In genomic region chr16:65698943-65699342, GRCh38 we compare ENCODE assay signal across 20 cellular contexts.
DNase-seq lines count a peak whose midpoint lies in the region; ATAC-seq and TF ChIP-seq lines count a peak whose summit lies in the region.
"Had no signal": no experiment of that assay in that cellular context is flagged by ENCODE, and none has a peak within 500 bp of the region (broad histone marks: within the 10 kb centered on the region; RNA-seq: fewer than 3 reads in every experiment).

No MANE protein-coding gene starts in this region.

- H3K27ac ChIP-seq in caudate nucleus (ENCODE audit: low read depth, low read length): no peak overlapping the region

- peaks cover 2% of the 10 kb centered on the region for H3K27me3 Mint-ChIP-seq in osteocyte (ENCODE audit: unreplicated experiment)
- H3K27me3 Mint-ChIP-seq: central memory CD8-positive, alpha-beta T cell; effector memory CD8-positive, alpha-beta T cell had no signal

- TF ChIP-seq CTCF in AG09319 (IDR thresholded peaks at IDR 0.05; ENCODE audit: low read depth, low read length) (no peak), osteocyte (IDR thresholded peaks at IDR 0.05) (no peak)

- no peak overlapping the region for H3K4me3 Mint-ChIP-seq in osteocyte (ENCODE audit: unreplicated experiment)
- H3K4me3 Mint-ChIP-seq: activated naive CD8-positive, alpha-beta T cell treated with anti-CD3 and anti-CD28 coated beads for 36 hours; central memory CD8-positive, alpha-beta T cell; effector memory CD8-positive, alpha-beta T cell had no signal

- H3K9me3 Mint-ChIP-seq in osteocyte (ENCODE audit: unreplicated experiment): no peaks in the 10 kb centered on the region
- peaks cover 7 to 17% of the 10 kb centered on the region in 2 donors for H3K9me3 Mint-ChIP-seq in activated naive CD4-positive, alpha-beta T cell treated with anti-CD3 and anti-CD28 coated beads, Interleukin-2, amount 50 U/mL, for 72 hours

- DNase-seq in AG09319 (ENCODE audit: extremely low read depth, low read depth) (peak; percentile 61), NCI-H226 (peak; percentile 67), fibroblast of peridontal ligament (ENCODE audit: extremely low read depth) (peak; percentile 89), osteocyte (ENCODE audit: extremely low spot score, unreplicated experiment) (no peak), caudate nucleus (lab: John Stamatoyannopoulos, UW) (no peak), CD1c-positive myeloid dendritic cell (ENCODE audit: extremely low spot score) (no peak)
- no peak for DNase-seq in activated naive CD4-positive, alpha-beta T cell treated with anti-CD3 and anti-CD28 coated beads, Interleukin-2, amount 50 U/mL, for 72 hours (ENCODE audit: low spot score in 2 of 2)
- DNase-seq: activated CD4-positive, alpha-beta T cell treated with anti-CD3 and anti-CD28 coated beads, Interleukin-2, amount 50 U/mL, for 4 hours; activated naive CD8-positive, alpha-beta T cell treated with anti-CD3 and anti-CD28 coated beads for 36 hours; Calu3; effector memory CD8-positive, alpha-beta T cell; left ventricle myocardium superior; NCI-H1694 treated with DMSO at 0.1 percent for 48 hours; NCI-H526; PC-3; stimulated activated CD4-positive, alpha-beta T cell treated with anti-CD3 and anti-CD28 coated beads, Interleukin-2, amount 100 ng/mL, for 24 hours; substantia nigra had no signal

- H3K27ac Mint-ChIP-seq in osteocyte (ENCODE audit: unreplicated experiment): peak overlapping the region; percentile 6
- no peak overlapping the region for H3K27ac Mint-ChIP-seq in activated naive CD4-positive, alpha-beta T cell treated with anti-CD3 and anti-CD28 coated beads, Interleukin-2, amount 50 U/mL, for 72 hours
- H3K27ac Mint-ChIP-seq: activated naive CD8-positive, alpha-beta T cell treated with anti-CD3 and anti-CD28 coated beads for 36 hours; effector memory CD8-positive, alpha-beta T cell had no signal

- peaks cover 36% of the 10 kb centered on the region for H3K4me1 Mint-ChIP-seq in osteocyte (ENCODE audit: unreplicated experiment)
- H3K4me1 Mint-ChIP-seq: activated naive CD8-positive, alpha-beta T cell treated with anti-CD3 and anti-CD28 coated beads for 36 hours; central memory CD8-positive, alpha-beta T cell had no signal

- ATAC-seq in activated naive CD4-positive, alpha-beta T cell treated with anti-CD3 and anti-CD28 coated beads, Interleukin-2, amount 50 U/mL, for 72 hours: no peak
- ATAC-seq in HG03354 (IDR thresholded peaks at IDR 0.05; ENCODE audit: poor library complexity, severe bottlenecking, unreplicated experiment): no peak
- ATAC-seq: effector memory CD8-positive, alpha-beta T cell; HCT116; left ventricle myocardium superior; PC-3 had no signal

- no peaks in the 10 kb centered on the region for H3K36me3 Mint-ChIP-seq in osteocyte (ENCODE audit: unreplicated experiment)
- H3K36me3 Mint-ChIP-seq in activated naive CD4-positive, alpha-beta T cell treated with anti-CD3 and anti-CD28 coated beads, Interleukin-2, amount 50 U/mL, for 72 hours: no peaks in the 10 kb centered on the region

Comparison
In these comparisons a context has a peak if more than half of its experiments do, and no peak if none do; other contexts are left out.
1. DNase-seq: peak in AG09319 (single experiment), NCI-H226 (single experiment) and fibroblast of peridontal ligament (single experiment); none in osteocyte (single experiment), caudate nucleus (0 of 61), activated naive CD4-positive, alpha-beta T cell treated with anti-CD3 and anti-CD28 coated beads, Interleukin-2, amount 50 U/mL, for 72 hours (0 of 2) and CD1c-positive myeloid dendritic cell (single experiment).